Comparison of ENCODE assay signal across 12 cellular contexts in the genomic region with DNA sequence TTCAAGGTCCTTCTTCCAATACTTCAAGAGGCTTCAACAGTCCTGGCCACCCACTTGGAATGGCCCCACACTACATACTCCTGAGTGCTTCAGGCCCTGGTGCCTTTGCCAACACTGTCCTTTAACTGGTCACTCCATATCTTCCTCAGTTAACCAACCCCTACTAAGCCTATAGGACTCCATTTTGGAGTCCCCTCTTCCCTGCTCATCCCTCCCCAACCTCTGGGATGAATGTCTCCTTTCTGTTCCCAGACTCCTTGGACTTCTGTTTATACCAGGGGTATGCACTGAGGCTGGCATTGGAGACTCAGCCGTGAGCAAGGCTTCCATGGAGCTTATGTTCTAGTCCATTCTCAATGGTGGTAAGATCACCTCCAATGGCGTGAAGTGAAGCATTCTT. TPM values are rescaled to one million over a fixed set of nuclear protein-coding genes. Genes with fewer than 3 reads are reported as not detected.
DNase-seq lines count a peak whose midpoint lies in the region; ATAC-seq, FAIRE-seq and TF ChIP-seq lines count a peak whose summit lies in the region.
"Had no signal": no experiment of that assay in that cellular context is flagged by ENCODE, and none has a peak within 500 bp of the region (broad histone marks: within the 10 kb centered on the region; RNA-seq: fewer than 3 reads in every experiment).

No MANE protein-coding gene starts in this region.

- H3K9me3 ChIP-seq in K562 (replicated peaks; ENCODE audit: control insufficient read depth, insufficient read depth, low read depth, low read length) = no peaks in the 10 kb centered on the region
- no peaks in the 10 kb centered on the region for H3K9me3 ChIP-seq in mesenchymal stem cell (ENCODE audit: control insufficient read depth, low read length)
- H3K9me3 ChIP-seq in thoracic aorta = no peaks in the 10 kb centered on the region

- H3K4ac ChIP-seq in mesenchymal stem cell (ENCODE audit: low read depth in 1 of 2, low read length in 2 of 2) = peak overlapping the region in 1 of 2 experiments; percentile 94

- no peak for TF ChIP-seq RAD21 in K562 (CRISPR knock-in tag; conservative IDR thresholded peaks at IDR 0.05 in 1 of 2, IDR thresholded peaks at IDR 0.05 in 1 of 2)

- no peaks in the 10 kb centered on the region for H3K79me1 ChIP-seq in mesenchymal stem cell (replicated peaks; ENCODE audit: low read length, poor library complexity, severe bottlenecking)

- peaks cover 69% of the 10 kb centered on the region for H3K4me1 Mint-ChIP-seq in activated CD4-positive, alpha-beta T cell treated with anti-CD3 and anti-CD28 coated beads, Interleukin-2, amount 10 ng/mL, durations not matched to agents 24 days and 14 days

- in situ Hi-C loops in K562 (cut with MboI) = no loop called here

- H3K79me2 ChIP-seq in K562 (ENCODE audit: control insufficient read depth, insufficient read depth, low read length) = peaks cover 96% of the 10 kb centered on the region

- POLR2A ChIA-PET in K562 (lab: Yijun Ruan, JAX) = interaction anchor here (0.6 to 3.6 kb wide), 2 partner anchors 9 to 13 kb away, joined by 3 to 14 read pairs; no protein-coding TSS in a partner anchor

- H2AFZ ChIP-seq in K562 (ENCODE audit: low read depth, low read length) (no peak overlapping the region), mesenchymal stem cell (ENCODE audit: low read depth, low read length) (no peak overlapping the region)

- H2BK120ac ChIP-seq in mesenchymal stem cell (ENCODE audit: low read depth, low read length) = peak overlapping the region; percentile 50

- TF ChIP-seq CTCF in K562 (IDR thresholded peaks at IDR 0.05 in 2 of 3, conservative IDR thresholded peaks at IDR 0.05 in 1 of 3; ENCODE audit: insufficient read depth in 2 of 3, low read depth in 1 of 3, low read length in 3 of 3) (no peak), thoracic aorta (IDR thresholded peaks at IDR 0.05) (no peak), lower leg skin (IDR thresholded peaks at IDR 0.05) (no peak)

- ATAC-seq in K562 = no peak
- no peak for ATAC-seq in thoracic aorta (ENCODE audit: insufficient number of reproducible peaks, low FRiP score, low read depth)

- H3K9me3 Mint-ChIP-seq in activated CD4-positive, alpha-beta T cell treated with anti-CD3 and anti-CD28 coated beads, Interleukin-2, amount 10 ng/mL, durations not matched to agents 24 days and 14 days = no peaks in the 10 kb centered on the region
- H3K9me3 Mint-ChIP-seq: naive B cell had no signal

- peak overlapping the region; percentile 39; the same call in 1 of the 2 replicates for H3K4me2 ChIP-seq in K562 (ENCODE audit: insufficient read depth, low read length)
- no peak overlapping the region for H3K4me2 ChIP-seq in mesenchymal stem cell (ENCODE audit: low read length, poor library complexity, severe bottlenecking)

- H3K14ac ChIP-seq in mesenchymal stem cell (ENCODE audit: low read length in 2 of 2) = peak overlapping the region in 1 of 2 experiments; percentile 75

- H3K9ac ChIP-seq in K562 (ENCODE audit: insufficient read depth in 1 of 2, low read depth in 2 of 2, low read length in 2 of 2) (peak overlapping the region; percentile 4 to 38; a peak in 3 of 4 replicates), mesenchymal stem cell (ENCODE audit: low read length) (no peak overlapping the region)

- peaks cover 80% of the 10 kb centered on the region for H3K36me3 Mint-ChIP-seq in activated CD4-positive, alpha-beta T cell treated with anti-CD3 and anti-CD28 coated beads, Interleukin-2, amount 10 ng/mL, durations not matched to agents 24 days and 14 days (ENCODE audit: low read depth)
- H3K36me3 Mint-ChIP-seq: naive B cell had no signal

- no peak for TF ChIP-seq EP300 in K562 (IDR thresholded peaks at IDR 0.05; ENCODE audit: low read length)

- H3K27me3 ChIP-seq in K562 (ENCODE audit: control insufficient read depth in 2 of 2, insufficient read depth in 2 of 2, low read length in 2 of 2) (no peaks in the 10 kb centered on the region), mesenchymal stem cell (ENCODE audit: control insufficient read depth in 1 of 2, insufficient read depth in 1 of 2, low read length in 2 of 2) (no peaks in the 10 kb centered on the region), thoracic aorta (replicated peaks; ENCODE audit: insufficient read depth) (no peaks in the 10 kb centered on the region)

- peak overlapping the region; percentile 88 to 93 for H3K18ac ChIP-seq in mesenchymal stem cell (ENCODE audit: low read depth in 1 of 2, low read length in 2 of 2)

- no peaks in the 10 kb centered on the region for H3K9me1 ChIP-seq in K562 (ENCODE audit: control insufficient read depth, insufficient read depth, low read length)

- peak overlapping the region; percentile 18 for H3K4me3 Mint-ChIP-seq in activated CD4-positive, alpha-beta T cell treated with anti-CD3 and anti-CD28 coated beads, Interleukin-2, amount 10 ng/mL, durations not matched to agents 24 days and 14 days

- H4K8ac ChIP-seq in mesenchymal stem cell (ENCODE audit: low read length) = peak overlapping the region; percentile 83

- BruUV-seq in K562 (replicated peaks; lab: Mats Ljungman, UMichigan) = no TSS peak

- H3K27me3 Mint-ChIP-seq in activated CD4-positive, alpha-beta T cell treated with anti-CD3 and anti-CD28 coated beads, Interleukin-2, amount 10 ng/mL, durations not matched to agents 24 days and 14 days = no peaks in the 10 kb centered on the region
- H3K27me3 Mint-ChIP-seq: naive B cell had no signal

- H3K36me3 ChIP-seq in K562 (ENCODE audit: control insufficient read depth, insufficient read depth, low read length) = peaks cover 80% of the 10 kb centered on the region
- H3K36me3 ChIP-seq in mesenchymal stem cell (ENCODE audit: control insufficient read depth in 1 of 2, insufficient read depth in 2 of 2, low read depth in 1 of 2, low read length in 2 of 2) = peaks cover 73 to 76% of the 10 kb centered on the region in 2 experiments
- no peaks in the 10 kb centered on the region for H3K36me3 ChIP-seq in thoracic aorta

- H2BK12ac ChIP-seq in mesenchymal stem cell (ENCODE audit: low read length in 2 of 2) = peak overlapping the region; percentile 88 to 95

- CTCF ChIA-PET in K562 (lab: Yijun Ruan, JAX; ENCODE audit: low intra/inter-chr PET ratio) = interaction anchor here (0.7 kb wide), 1 partner anchor 52 kb away, joined by 3 read pairs; no protein-coding TSS in a partner anchor

- H3K4me1 ChIP-seq in K562 (replicated peaks in 1 of 2; ENCODE audit: control insufficient read depth in 2 of 2, insufficient read depth in 2 of 2, low read length in 2 of 2) = peaks cover 88 to 89% of the 10 kb centered on the region in 2 experiments
- H3K4me1 ChIP-seq in mesenchymal stem cell (ENCODE audit: control insufficient read depth, insufficient read depth, low read depth, low read length) = peaks cover 51% of the 10 kb centered on the region
- peaks cover 87 to 100% of the 10 kb centered on the region in 2 donors for H3K4me1 ChIP-seq in thoracic aorta (ENCODE audit: control insufficient read depth in 1 of 2, low read depth in 2 of 2)

- peak overlapping the region; percentile 78 for H3K27ac Mint-ChIP-seq in activated CD4-positive, alpha-beta T cell treated with anti-CD3 and anti-CD28 coated beads, Interleukin-2, amount 10 ng/mL, durations not matched to agents 24 days and 14 days

- FAIRE-seq in K562 (lab: Jason Lieb, UNC) = no peak

- DNase-seq in activated CD4-positive, alpha-beta T cell treated with anti-CD3 and anti-CD28 coated beads, Interleukin-2, amount 10 ng/mL, durations not matched to agents 24 days and 14 days = no peak
- DNase-seq in activated CD4-positive, alpha-beta T cell treated with anti-CD3 and anti-CD28 coated beads for 1 hour = no peak
- DNase-seq in K562 (ENCODE audit: extremely low read depth in 1 of 4, low spot score in 3 of 4) (peak in 1 of 4 experiments; percentile 7), mesenchymal stem cell (no peak), thoracic aorta (ENCODE audit: low spot score) (no peak), SHP77 (lab: John Stamatoyannopoulos, UW) (no peak), lower leg skin (ENCODE audit: low spot score in 2 of 2) (no peak)
- no peak for DNase-seq in stimulated activated naive CD4-positive, alpha-beta T cell (lab: John Stamatoyannopoulos, UW)
- DNase-seq: cortex of kidney, naive B cell, NCI-H524 had no signal

- H2BK5ac ChIP-seq in mesenchymal stem cell (ENCODE audit: low read depth, low read length, poor library complexity, severe bottlenecking) = no peak overlapping the region

- intact Hi-C loops in activated CD4-positive, alpha-beta T cell treated with anti-CD3 and anti-CD28 coated beads, Interleukin-2, amount 10 ng/mL, durations not matched to agents 24 days and 14 days (cut with micrococcal nuclease) = no loop called here
- intact Hi-C loops in K562 (cut with micrococcal nuclease) = no loop called here
- intact Hi-C loops in lower leg skin (cut with DNase I; ENCODE audit: low total_unique reads) = no loop called here

- H2BK15ac ChIP-seq in mesenchymal stem cell (ENCODE audit: low read depth, poor library complexity, severe bottlenecking) = peak overlapping the region; percentile 39

- TF ChIP-seq POLR2A in K562 (conservative IDR thresholded peaks at IDR 0.05) (no peak), lower leg skin (IDR thresholded peaks at IDR 0.05) (no peak)

- H4K20me1 ChIP-seq in K562 (replicated peaks; ENCODE audit: control insufficient read depth, insufficient read depth, low read length) = no peaks in the 10 kb centered on the region

- H3K4me3 ChIP-seq in K562 (no peak overlapping the region), mesenchymal stem cell (ENCODE audit: insufficient read depth in 1 of 2, low read depth in 1 of 2, low read length in 2 of 2) (no peak overlapping the region), thoracic aorta (no peak overlapping the region), lower leg skin (ENCODE audit: low read depth, poor library complexity, severe bottlenecking) (no peak overlapping the region)

- no peak overlapping the region for H2AK5ac ChIP-seq in mesenchymal stem cell (ENCODE audit: low read length, severe bottlenecking)

- H3K27ac ChIP-seq in K562 (ENCODE audit: extremely low read depth, low read depth, low read length) (peak overlapping the region; percentile 74), mesenchymal stem cell (ENCODE audit: low read length, poor library complexity, severe bottlenecking) (no peak overlapping the region), thoracic aorta (peak overlapping the region; percentile 92)

- peak overlapping the region; percentile 23 to 94 for H3K23ac ChIP-seq in mesenchymal stem cell (ENCODE audit: low read length in 2 of 2)

- WGBS in K562 (ENCODE audit: insufficient coverage, low coverage, missing lambda C conversion rate) = 44% methylated on average over 2 of the region's 2 CpGs
- WGBS in mesenchymal stem cell = 100% methylated on average over 2 of the region's 2 CpGs
- 95 to 98% methylated on average over 2 of the region's 2 CpGs for WGBS in lower leg skin, 2 donors

- peak overlapping the region; percentile 93 for H4K91ac ChIP-seq in mesenchymal stem cell (ENCODE audit: low read length)

RNA-seq across cellular contexts. Expression of a gene that starts 33.6 kb away (rescaled TPM):
- total RNA-seq in activated CD4-positive, alpha-beta T cell treated with anti-CD3 and anti-CD28 coated beads, Interleukin-2, amount 10 ng/mL, durations not matched to agents 24 days and 14 days = not detected in 2 replicates
- total RNA-seq in K562 (2011; cell fraction: chromatin; rRNA removed; ENCODE audit: low replicate concordance) = not detected in 2 replicates
- total RNA-seq in K562 (2011; cell fraction: nucleolus; rRNA removed) = not detected in 2 replicates
- not detected in 2 replicates for total RNA-seq in K562 (2011; cell fraction: nucleoplasm; rRNA removed)
- total RNA-seq in K562 (2014; rRNA removed) (not detected in 2 replicates), K562 (2014; rRNA removed; fragmentation: Illumina TruSeq; extraction: Trizol) (not detected in 2 replicates), K562 (2015; rRNA removed; fragmentation: Illumina TruSeq; extraction: Trizol) (not detected in 2 replicates), K562 (2021) (not detected in 2 replicates), thoracic aorta (1 to 10 TPM in 1 of 2 donors, not detected in 1; 4.9 TPM), lower leg skin (10 to 100 TPM in 1 of 4 donors, 1 to 10 TPM in 2, under 1 TPM in 1; 0.67 to 19.0 (median 3.3) TPM)
- polyA plus RNA-seq in K562 (2011; rRNA removed) (not detected in 2 replicates), K562 (2014; fragmentation: Illumina TruSeq; extraction: Trizol) (not detected in 2 replicates), K562 (2014; fragmentation: Nextera tagmentation; extraction: Ambion mirVana) (not detected), K562 (2014; rRNA removed) (not detected in 2 replicates)
- polyA plus RNA-seq in K562 (2011; cell fraction: cytosol; rRNA removed) = not detected in 2 replicates
- polyA plus RNA-seq in K562 (2011; cell fraction: nucleus; rRNA removed) = not detected in 2 replicates
- not detected in 2 replicates for polyA plus RNA-seq in K562 (2012)
- not detected in 2 replicates for polyA minus RNA-seq in K562 (2011; rRNA and poly(A)+ RNA removed)
- not detected in 2 replicates for polyA minus RNA-seq in K562 (2011; cell fraction: cytosol; rRNA and poly(A)+ RNA removed)
- not detected in 2 replicates for polyA minus RNA-seq in K562 (2011; cell fraction: nucleus; rRNA and poly(A)+ RNA removed)
- polyA plus RNA-seq in mesenchymal stem cell (2013, experiment 1 of 2) = not detected
- not detected for polyA plus RNA-seq in mesenchymal stem cell (2013, experiment 2 of 2)
- total RNA-seq: A673 had no signal

RNA-seq across cellular contexts. Expression of a gene that starts 51.3 kb away (rescaled TPM):
- 379 and 381 TPM in 2 replicates for total RNA-seq in activated CD4-positive, alpha-beta T cell treated with anti-CD3 and anti-CD28 coated beads, Interleukin-2, amount 10 ng/mL, durations not matched to agents 24 days and 14 days
- total RNA-seq in K562 (2011; cell fraction: chromatin; rRNA removed; ENCODE audit: low replicate concordance) = 162 and 267 TPM in 2 replicates
- total RNA-seq in K562 (2011; cell fraction: nucleolus; rRNA removed) = 145 and 154 TPM in 2 replicates
- 113 and 150 TPM in 2 replicates for total RNA-seq in K562 (2011; cell fraction: nucleoplasm; rRNA removed)
- 137 and 179 TPM in 2 replicates for total RNA-seq in K562 (2014; rRNA removed)
- 72.0 and 81.3 TPM in 2 replicates for total RNA-seq in K562 (2014; rRNA removed; fragmentation: Illumina TruSeq; extraction: Trizol)
- total RNA-seq in K562 (2015; rRNA removed; fragmentation: Illumina TruSeq; extraction: Trizol) = 88.7 and 89.1 TPM in 2 replicates
- 150 and 157 TPM in 2 replicates for total RNA-seq in K562 (2021)
- 120 and 121 TPM in 2 replicates for polyA plus RNA-seq in K562 (2011; rRNA removed)
- polyA plus RNA-seq in K562 (2011; cell fraction: cytosol; rRNA removed) = 113 and 145 TPM in 2 replicates
- polyA plus RNA-seq in K562 (2011; cell fraction: nucleus; rRNA removed) = 70.0 and 81.2 TPM in 2 replicates
- 134 and 224 TPM in 2 replicates for polyA plus RNA-seq in K562 (2012)
- polyA plus RNA-seq in K562 (2014; fragmentation: Illumina TruSeq; extraction: Trizol) = 182 and 187 TPM in 2 replicates
- 10 to 100 TPM in 1 of 2 experiments, 1 to 10 TPM in 1; 3.3 to 17.9 TPM for polyA plus RNA-seq in K562 (2014; fragmentation: Nextera tagmentation; extraction: Ambion mirVana)
- polyA plus RNA-seq in K562 (2014; rRNA removed) = 140 and 156 TPM in 2 replicates
- 87.8 and 101 TPM in 2 replicates for polyA minus RNA-seq in K562 (2011; rRNA and poly(A)+ RNA removed)
- 56.3 and 61.7 TPM in 2 replicates for polyA minus RNA-seq in K562 (2011; cell fraction: cytosol; rRNA and poly(A)+ RNA removed)
- 74.2 and 92.5 TPM in 2 replicates for polyA minus RNA-seq in K562 (2011; cell fraction: nucleus; rRNA and poly(A)+ RNA removed)
- 116 TPM for polyA plus RNA-seq in mesenchymal stem cell (2013, experiment 1 of 2)
- 114 TPM for polyA plus RNA-seq in mesenchymal stem cell (2013, experiment 2 of 2)
- 100 to 1,000 TPM; 137 to 187 TPM for total RNA-seq in thoracic aorta
- total RNA-seq in lower leg skin = 100 to 1,000 TPM; 115 to 152 (median 125) TPM
